27 cellular contexts compared by ENCODE assay signal in genomic region chr19:35942235-35942634, GRCh38. TPM values are rescaled to one million over a fixed set of nuclear protein-coding genes. Genes with fewer than 3 reads are reported as not detected.
DNase-seq lines count a peak whose midpoint lies in the region; FAIRE-seq and TF ChIP-seq lines count a peak whose summit lies in the region.
"Had no signal": no experiment of that assay in that cellular context is flagged by ENCODE, and none has a peak within 500 bp of the region (broad histone marks: within the 10 kb centered on the region; RNA-seq: fewer than 3 reads in every experiment).

No MANE protein-coding gene starts in this region.

- no peak overlapping the region for H4K12ac ChIP-seq in trophoblast cell (ENCODE audit: low read depth, low read length)

- H3K27ac ChIP-seq in HEK293 (ENCODE audit: extremely low read depth, low read depth, low read length) (no peak overlapping the region), kidney (ENCODE audit: low read depth in 2 of 2, low read length in 2 of 2) (no peak overlapping the region), trophoblast cell (ENCODE audit: low read depth, low read length) (no peak overlapping the region)
- H3K27ac ChIP-seq: A549; BLaER1 treated with 17β-estradiol and CSF1 and Interleukin-3, amounts not matched to agents 10 nM and 100 nM; PC-9; SJCRH30 had no signal

- H3K23ac ChIP-seq in trophoblast cell (ENCODE audit: low read length): no peak overlapping the region

- H3K27ac Mint-ChIP-seq in neural crest cell (ENCODE audit: unreplicated experiment): no peak overlapping the region
- H3K27ac Mint-ChIP-seq: CD4-positive, alpha-beta T cell had no signal

- H3K36me3 ChIP-seq in HEK293 (ENCODE audit: control insufficient read depth in 2 of 2, insufficient read depth in 1 of 2, low read length in 2 of 2) (peaks cover 37 to 48% of the 10 kb centered on the region in 2 experiments), kidney (ENCODE audit: control insufficient read depth in 1 of 2, insufficient read depth in 2 of 2, low read length in 2 of 2) (no peaks in the 10 kb centered on the region), trophoblast cell (ENCODE audit: control insufficient read depth in 1 of 2, insufficient read depth in 2 of 2, low read length in 2 of 2) (peaks cover 21 to 28% of the 10 kb centered on the region in 2 experiments)
- H3K36me3 ChIP-seq: SJCRH30 had no signal

- no peaks in the 10 kb centered on the region for H3K27me3 ChIP-seq in trophoblast cell (ENCODE audit: insufficient read depth, low read length)
- H3K27me3 ChIP-seq: SJCRH30 had no signal

- FAIRE-seq in kidney (lab: Jason Lieb, UNC): no peak
- FAIRE-seq: A549, K562 had no signal

- H2AFZ ChIP-seq in trophoblast cell (ENCODE audit: insufficient read depth, low read length, poor library complexity): no peak overlapping the region
- H2AFZ ChIP-seq: PC-9 had no signal

- no peak overlapping the region for H3K4me2 ChIP-seq in trophoblast cell (ENCODE audit: low read length)
- H3K4me2 ChIP-seq: A549; BLaER1 treated with 17β-estradiol and CSF1 and Interleukin-3, amounts not matched to agents 10 nM and 100 nM; PC-9 had no signal

- peaks cover 13% of the 10 kb centered on the region for H3K4me1 ChIP-seq in HEK293 (ENCODE audit: control insufficient read depth, insufficient read depth, low read length)
- peaks cover 6 to 8% of the 10 kb centered on the region in 2 donors for H3K4me1 ChIP-seq in kidney (ENCODE audit: control insufficient read depth in 1 of 2, insufficient read depth in 1 of 2, low read depth in 1 of 2, low read length in 2 of 2)
- H3K4me1 ChIP-seq in trophoblast cell (ENCODE audit: control insufficient read depth in 1 of 2, insufficient read depth in 2 of 2, low read length in 2 of 2): peaks cover 6 to 14% of the 10 kb centered on the region in 2 experiments

- TF ChIP-seq CTCF in HEK293 (tag by site-specific recombination; IDR thresholded peaks at IDR 0.05) (no peak), kidney (IDR thresholded peaks at IDR 0.05; ENCODE audit: borderline replicate concordance, extremely low read depth, insufficient read depth) (no peak), neural crest cell (conservative IDR thresholded peaks at IDR 0.05) (no peak)

- no peaks in the 10 kb centered on the region for H3K27me3 Mint-ChIP-seq in neural crest cell (ENCODE audit: low read depth)
- H3K27me3 Mint-ChIP-seq: CD4-positive, alpha-beta T cell had no signal

- H3K9ac ChIP-seq in kidney (ENCODE audit: low read length in 2 of 2) (no peak overlapping the region), trophoblast cell (ENCODE audit: low read length) (no peak overlapping the region)
- H3K9ac ChIP-seq: BLaER1 treated with 17β-estradiol and CSF1 and Interleukin-3, amounts not matched to agents 10 nM and 100 nM had no signal

- H2BK120ac ChIP-seq in trophoblast cell (ENCODE audit: insufficient read depth, low read length, poor library complexity): no peak overlapping the region

- no CpG with 5 or more reads among the region's 3 CpGs for WGBS in trophoblast cell (ENCODE audit: extremely low coverage, insufficient coverage, insufficient read length)

- DNase-seq in kidney: peak; percentile 20
- no peak for DNase-seq in neural crest cell (ENCODE audit: low read depth, low spot score)
- DNase-seq in posterior vena cava (ENCODE audit: low spot score): no peak
- DNase-seq in trophoblast cell: no peak
- DNase-seq: AML-193; CD4-positive, alpha-beta T cell; COR-L47; DMS53; GOT3; HCEC 1CT; Kasumi-1; NCI-H1092 treated with DMSO at 0.1 percent for 48 hours; NCI-H1436; NCI-H187; NCI-H446 treated with DMSO at 0.1 percent for 48 hours; NCI-H526 treated with DMSO at 0.1 percent for 48 hours; PC-9; SJCRH30 had no signal

- H2BK12ac ChIP-seq in trophoblast cell (ENCODE audit: low read length): no peak overlapping the region

- H2BK5ac ChIP-seq in trophoblast cell (ENCODE audit: low read depth, low read length, poor library complexity): no peak overlapping the region

- no peak overlapping the region for H2AK5ac ChIP-seq in trophoblast cell (ENCODE audit: low read length)

- no peaks in the 10 kb centered on the region for H3K9me3 Mint-ChIP-seq in neural crest cell
- H3K9me3 Mint-ChIP-seq: CD4-positive, alpha-beta T cell had no signal

- H3K79me2 ChIP-seq in trophoblast cell (ENCODE audit: control insufficient read depth, insufficient read depth, low read length, poor library complexity): no peaks in the 10 kb centered on the region

- H3K4me3 ChIP-seq in HEK293 (ENCODE audit: low read depth, low read length) (no peak overlapping the region), kidney (ENCODE audit: low read length in 2 of 2) (no peak overlapping the region), trophoblast cell (ENCODE audit: low read depth, low read length) (no peak overlapping the region)
- H3K4me3 ChIP-seq: A549; BLaER1 treated with 17β-estradiol and CSF1 and Interleukin-3, amounts not matched to agents 10 nM and 100 nM; K562; PC-9; SJCRH30 had no signal

- peak overlapping the region; percentile 12 for H3K4me3 Mint-ChIP-seq in neural crest cell
- H3K4me3 Mint-ChIP-seq: CD4-positive, alpha-beta T cell had no signal

- H3K14ac ChIP-seq in trophoblast cell (ENCODE audit: low read length): no peak overlapping the region

- H3K9me3 ChIP-seq in HEK293 (ENCODE audit: control insufficient read depth, insufficient read depth, low read depth, low read length): no peaks in the 10 kb centered on the region
- no peaks in the 10 kb centered on the region for H3K9me3 ChIP-seq in kidney (ENCODE audit: control insufficient read depth in 1 of 2, low read length in 2 of 2)
- H3K9me3 ChIP-seq in trophoblast cell (ENCODE audit: insufficient read depth, low read depth, low read length): peaks cover 1% of the 10 kb centered on the region
- H3K9me3 ChIP-seq: A549; BLaER1 treated with 17β-estradiol and CSF1 and Interleukin-3, amounts not matched to agents 10 nM and 100 nM; SJCRH30 had no signal

- no peaks in the 10 kb centered on the region for H3K79me1 ChIP-seq in trophoblast cell (ENCODE audit: low read length)

- no peak overlapping the region for H3K4ac ChIP-seq in trophoblast cell (ENCODE audit: low read depth, low read length)

- H3K36me3 Mint-ChIP-seq in neural crest cell (ENCODE audit: low read depth): peaks cover 9% of the 10 kb centered on the region

- H4K91ac ChIP-seq in trophoblast cell (ENCODE audit: low read depth, low read length): no peak overlapping the region

- H3K4me1 Mint-ChIP-seq in neural crest cell: peaks cover 24% of the 10 kb centered on the region

- CTCF ChIA-PET in HEK293 (lab: Yijun Ruan, JAX): interaction anchor here (0.6 to 1.1 kb wide), 2 partner anchors 16 to 647 kb away, joined by 3 read pairs; no protein-coding TSS in a partner anchor

- intact Hi-C loops in kidney (cut with DNase I) (no loop called here), posterior vena cava (cut with DNase I) (no loop called here)

- no peak overlapping the region for H3K18ac ChIP-seq in trophoblast cell (ENCODE audit: low read length)

- H4K8ac ChIP-seq in trophoblast cell (ENCODE audit: low read depth, low read length): no peak overlapping the region

- POLR2A ChIA-PET in HEK293 (lab: Yijun Ruan, JAX): interaction anchor here (1.7 to 1.8 kb wide), 2 partner anchors 11 to 72 kb away, joined by 3 to 6 read pairs; partner anchors contain the start of gene ALKBH6

TF ChIP-seq in HEK293, 187 proteins besides CTCF, POLR2A, EP300 and RAD21:
- TF ChIP-seq REST (tag by site-specific recombination; IDR thresholded peaks at IDR 0.05): 0 out of 2 replicates have a peak, but pooled peaks have one; percentile 38
- TF ChIP-seq ZNF837 (tag by site-specific recombination; IDR thresholded peaks at IDR 0.05): no peak

RNA-seq across cellular contexts. Expression of gene LRFN3, which starts 6.1 kb away (rescaled TPM):
- total RNA-seq in kidney (9.4 TPM), neural crest cell (33.9 and 36.0 TPM in 2 replicates), posterior vena cava (10 to 100 TPM; 13.3 to 14.2 TPM)
- 8.2 TPM for polyA plus RNA-seq in kidney (ENCODE audit: insufficient read depth, low read depth, low replicate concordance)
- 16.3 and 16.4 TPM in 2 replicates for polyA plus RNA-seq in trophoblast cell (2013)

RNA-seq across cellular contexts. Expression of gene TYROBP, which starts 34.1 kb away (rescaled TPM):
- 77.6 TPM for total RNA-seq in kidney
- polyA plus RNA-seq in kidney (ENCODE audit: insufficient read depth, low read depth, low replicate concordance): 64.2 TPM
- total RNA-seq in neural crest cell: not detected in 2 replicates
- total RNA-seq in posterior vena cava: 10 to 100 TPM; 58.8 to 96.5 TPM
- polyA plus RNA-seq in trophoblast cell (2013): 0.31 TPM in 1 of 2 replicates, not detected in the other
- total RNA-seq: Daoy, G401, HT-29, M059J, PC-9, RPMI7951, SJCRH30 had no signal

RNA-seq across cellular contexts. Expression of gene HCST, which starts 39.9 kb away (rescaled TPM):
- total RNA-seq in kidney (16.7 TPM), neural crest cell (not detected in 2 replicates), posterior vena cava (10 to 100 TPM; 12.4 to 13.4 TPM)
- 10.6 TPM for polyA plus RNA-seq in kidney (ENCODE audit: insufficient read depth, low read depth, low replicate concordance)
- 0.94 and 1.1 TPM in 2 replicates for polyA plus RNA-seq in trophoblast cell (2013)
- total RNA-seq: Daoy, G401, HT-29, M059J, SJCRH30 had no signal

RNA-seq across cellular contexts. Expression of gene NFKBID, which starts 41.9 kb away (rescaled TPM):
- 23.9 TPM for total RNA-seq in kidney
- 1.9 TPM for polyA plus RNA-seq in kidney (ENCODE audit: insufficient read depth, low read depth, low replicate concordance)
- total RNA-seq in neural crest cell: 6.4 and 8.0 TPM in 2 replicates
- total RNA-seq in posterior vena cava: 10 to 100 TPM in 1 of 2 donors, 1 to 10 TPM in 1; 7.9 to 10.3 TPM
- polyA plus RNA-seq in trophoblast cell (2013): 6.3 and 6.7 TPM in 2 replicates

RNA-seq across cellular contexts. Expression of gene SDHAF1, which starts 52.8 kb away (rescaled TPM):
- total RNA-seq in kidney (15.0 TPM), neural crest cell (16.8 and 17.5 TPM in 2 replicates), posterior vena cava (10 to 100 TPM; 11.2 to 13.3 TPM)
- polyA plus RNA-seq in kidney (ENCODE audit: insufficient read depth, low read depth, low replicate concordance): 34.3 TPM
- polyA plus RNA-seq in trophoblast cell (2013): 13.2 and 13.5 TPM in 2 replicates

Comparison
In these comparisons a context has a peak if more than half of its experiments do, and no peak if none do; other contexts are left out.
1. RNA of gene TYROBP, which starts 34.1 kb away (total RNA-seq): 58.8 to 96.5 TPM in posterior vena cava and 77.6 TPM in kidney (single experiment); not detected in neural crest cell; every median in the first group is over 10 times any median in the second.